Comparison of ENCODE assay signal across 17 cellular contexts in the genomic region with DNA sequence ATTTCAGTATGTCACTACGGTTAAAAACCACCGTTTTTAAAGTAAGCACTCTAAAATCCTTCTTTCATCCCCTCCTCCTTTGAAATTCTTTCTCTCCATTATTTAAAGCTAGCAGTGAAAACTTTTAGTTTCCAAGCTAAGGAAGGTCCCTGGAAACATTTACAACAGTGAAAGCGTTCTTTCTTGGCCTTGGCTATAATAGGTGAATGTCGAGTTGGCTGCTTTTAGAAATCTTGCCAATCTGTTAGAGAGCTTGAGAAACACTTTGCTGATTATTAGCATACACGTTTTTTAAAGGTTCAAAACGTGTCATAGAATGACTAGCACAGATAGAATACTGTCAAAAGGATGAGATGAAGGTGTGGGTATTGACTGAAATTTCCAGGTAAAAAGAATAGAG.
"Had no signal": no experiment of that assay in that cellular context is flagged by ENCODE, and none has a peak within 500 bp of the region (broad histone marks: within the 10 kb centered on the region; RNA-seq: fewer than 3 reads in every experiment).

No MANE protein-coding gene starts in this region.

- FAIRE-seq: small intestine had no signal

- H3K4me3 ChIP-seq: dorsolateral prefrontal cortex, left ventricle myocardium inferior, lower lobe of right lung, stomach, thoracic aorta had no signal

- H3K36me3 ChIP-seq: left ventricle myocardium inferior, lower lobe of right lung, neutrophil, stomach, thoracic aorta had no signal

- H3K4me3 Mint-ChIP-seq: immature natural killer cell, naive B cell had no signal

- H3K9me3 ChIP-seq: left ventricle myocardium inferior, lower lobe of right lung, neutrophil, stomach, thoracic aorta had no signal

- H3K27ac Mint-ChIP-seq: immature natural killer cell, naive B cell had no signal

- H3K27me3 Mint-ChIP-seq: naive B cell had no signal

- H3K9me3 Mint-ChIP-seq: immature natural killer cell, naive B cell had no signal

- DNase-seq: cortex of kidney; dorsolateral prefrontal cortex; effector CD8-positive, alpha-beta T cell; immature natural killer cell; left ventricle myocardium inferior; lower lobe of right lung; mesenchymal stem cell; naive B cell; right cardiac atrium; small intestine; stimulated activated CD4-positive, alpha-beta T cell treated with anti-CD3 and anti-CD28 coated beads, Interleukin-12 subunit alpha, Interleukin-12 subunit beta, amount 100 ng/mL, for 4 hours; stimulated activated naive CD4-positive, alpha-beta T cell; stomach; substantia nigra; trophoblast cell had no signal

- H3K27ac ChIP-seq: dorsolateral prefrontal cortex, left ventricle myocardium inferior, lower lobe of right lung, neutrophil, stomach, thoracic aorta had no signal

- H3K27me3 ChIP-seq: dorsolateral prefrontal cortex, neutrophil, stomach had no signal
